ENCODE assay signal across 23 cellular contexts in the genomic region with DNA sequence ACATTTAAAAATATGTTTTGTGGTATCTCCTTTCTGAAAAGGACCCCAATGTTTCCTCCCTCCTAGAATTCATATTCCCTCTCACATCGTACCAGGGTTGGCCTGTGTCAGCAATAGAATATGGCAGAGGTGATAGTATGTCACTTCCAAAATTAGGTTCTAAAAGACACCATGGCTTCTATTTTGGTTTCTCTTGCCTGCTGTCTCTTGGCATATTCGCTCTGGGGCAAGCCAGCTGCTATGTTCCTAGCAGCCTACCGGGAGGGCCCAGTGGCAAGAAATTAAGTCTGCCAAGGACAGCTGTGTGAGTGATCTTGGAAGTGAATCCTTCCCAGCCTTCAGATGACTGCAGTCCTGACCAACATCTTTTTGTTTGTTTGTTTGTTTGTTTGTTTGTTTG.
DNase-seq lines count a peak whose midpoint lies in the region; FAIRE-seq and TF ChIP-seq lines count a peak whose summit lies in the region.
"Had no signal": no experiment of that assay in that cellular context is flagged by ENCODE, and none has a peak within 500 bp of the region (broad histone marks: within the 10 kb centered on the region; RNA-seq: fewer than 3 reads in every experiment).

No MANE protein-coding gene starts in this region.

- no peak overlapping the region for H2AFZ ChIP-seq in H1 (ENCODE audit: low read length)
- H2AFZ ChIP-seq: GM23248 had no signal

- H2AK5ac ChIP-seq in H1 (ENCODE audit: low read depth, low read length), result no peak overlapping the region

- POLR2A ChIA-PET in H1 (lab: Charles Lee; ENCODE audit: partially characterized antibody), result interaction anchor here (1.0 to 3.6 kb wide), 6 partner anchors 10 to 265 kb away, joined by 3 to 16 read pairs (median 4); partner anchors contain the start of gene LRIG2

- 0 out of 2 replicates have a peak overlapping the region, but pooled peaks have one; percentile 1 for H2BK5ac ChIP-seq in H1 (ENCODE audit: low read depth, low read length)

- H4K20me1 ChIP-seq in H1 (replicated peaks in 1 of 2; ENCODE audit: control insufficient read depth in 1 of 2, insufficient read depth in 2 of 2, low read length in 2 of 2), result no peaks in the 10 kb centered on the region
- H4K20me1 ChIP-seq: BLaER1 treated with 17β-estradiol and CSF1 and Interleukin-3, amounts not matched to agents 10 nM and 100 nM had no signal

- H3K79me1 ChIP-seq in H1 (ENCODE audit: low read depth, low read length), result no peaks in the 10 kb centered on the region

- TF ChIP-seq CTCF in H1 (IDR thresholded peaks at IDR 0.05; ENCODE audit: control extremely low read depth in 1 of 3, insufficient read depth in 1 of 3, low read depth in 1 of 3, low read length in 3 of 3) (no peak), left ventricle myocardium inferior (IDR thresholded peaks at IDR 0.05; ENCODE audit: borderline replicate concordance) (no peak)

- H3K79me2 ChIP-seq in H1 (ENCODE audit: control insufficient read depth in 1 of 2, insufficient read depth in 2 of 2, low read length in 2 of 2), result no peaks in the 10 kb centered on the region

- no peak for TF ChIP-seq RAD21 in H1 (IDR thresholded peaks at IDR 0.05 in 1 of 2, conservative IDR thresholded peaks at IDR 0.05 in 1 of 2; ENCODE audit: low read depth in 2 of 2, low read length in 2 of 2)

- H3K9ac ChIP-seq in H1 (replicated peaks in 1 of 4; ENCODE audit: extremely low read depth in 1 of 4, low read depth in 3 of 4, low read length in 3 of 4), result no peak overlapping the region
- peak overlapping the region in 2 of 3 donors; percentile 40 to 73 for H3K9ac ChIP-seq in skeletal muscle tissue (ENCODE audit: low read depth in 1 of 3, low read length in 3 of 3)
- H3K9ac ChIP-seq: BLaER1 treated with 17β-estradiol and CSF1 and Interleukin-3, amounts not matched to agents 10 nM and 100 nM; GM23248; KMS-11 had no signal

- H3K4ac ChIP-seq in H1 (replicated peaks; ENCODE audit: insufficient read length, low read depth, low read length), result no peak overlapping the region

- no peak overlapping the region for H3K23ac ChIP-seq in H1 (ENCODE audit: insufficient read length)

- H3K27ac ChIP-seq in H1 (ENCODE audit: low read depth, low read length) (no peak overlapping the region; the same call in 1 of the 2 replicates), left ventricle myocardium inferior (replicated peaks) (peak overlapping the region; percentile 57), skeletal muscle tissue (ENCODE audit: low read depth, low read length) (peak overlapping the region; percentile 90)
- H3K27ac ChIP-seq: BLaER1 treated with 17β-estradiol and CSF1 and Interleukin-3, amounts not matched to agents 10 nM and 100 nM; GM23248; HL-60; KMS-11; Peyer's patch; SJSA1 had no signal

- no peak for TF ChIP-seq EP300 in H1 (IDR thresholded peaks at IDR 0.05; ENCODE audit: borderline replicate concordance in 1 of 2, low read depth in 2 of 2, low read length in 2 of 2)

- H2BK120ac ChIP-seq in H1 (replicated peaks; ENCODE audit: low read depth, low read length), result peak overlapping the region; percentile 65

- H3K14ac ChIP-seq in H1 (ENCODE audit: insufficient read length), result no peak overlapping the region

- H3K4me1 ChIP-seq in H1 (replicated peaks in 1 of 4; ENCODE audit: control insufficient read depth in 3 of 4, insufficient read depth in 4 of 4, low read length in 3 of 4), result peaks cover 5 to 13% (median 8%) of the 10 kb centered on the region in 4 experiments; a peak in 6 of 7 replicates
- no peaks in the 10 kb centered on the region for H3K4me1 ChIP-seq in left ventricle myocardium inferior
- H3K4me1 ChIP-seq in skeletal muscle tissue (ENCODE audit: control insufficient read depth in 3 of 3, insufficient read depth in 3 of 3, low read length in 3 of 3), result peaks cover 16 to 19% (median 18%) of the 10 kb centered on the region in 3 donors
- H3K4me1 ChIP-seq: Peyer's patch, SJSA1 had no signal

- CTCF ChIA-PET in H1 (lab: Charles Lee; ENCODE audit: partially characterized antibody), result interaction anchor here (0.8 to 13.9 kb wide), 14 partner anchors 9 to 233 kb away, joined by 3 to 547 read pairs (median 6); partner anchors contain the start of gene PPM1J

- WGBS in H1 (ENCODE audit: extremely low coverage in 1 of 2, insufficient coverage in 1 of 2, insufficient read length in 1 of 2, insufficient replicate concordance in 2 of 2, low coverage in 1 of 2, low lambda C conversion rate in 2 of 2, missing lambda C conversion rate in 1 of 2), 2 experiments, result 84% methylated on average over 3 of the region's 3 CpGs; no CpG with 5 or more reads in 1 of the 2 experiments

- H3K23me2 ChIP-seq in H1 (ENCODE audit: low read depth, low read length), result no peaks in the 10 kb centered on the region

- no peak overlapping the region for H3K18ac ChIP-seq in H1 (ENCODE audit: extremely low read depth, low read length)

- FAIRE-seq in H1 (lab: Jason Lieb, UNC), result no peak
- FAIRE-seq: G401.6, GM12892 had no signal

- peak overlapping the region; percentile 35; the same call in 1 of the 2 replicates for H2BK12ac ChIP-seq in H1 (ENCODE audit: low read depth, low read length)

- no peak overlapping the region for H4K91ac ChIP-seq in H1 (replicated peaks; ENCODE audit: insufficient read length, low read length)

- H4K5ac ChIP-seq in H1 (ENCODE audit: insufficient read length, low read depth, low read length), result no peak overlapping the region

- H2BK20ac ChIP-seq in H1 (ENCODE audit: low read length), result no peak overlapping the region

- no peak overlapping the region for H4K8ac ChIP-seq in H1 (ENCODE audit: extremely low read depth, insufficient read depth, low read length)

- no peaks in the 10 kb centered on the region for H3K36me3 ChIP-seq in H1 (ENCODE audit: control insufficient read depth in 2 of 4, insufficient read depth in 4 of 4, low read length in 3 of 4)
- H3K36me3 ChIP-seq in left ventricle myocardium inferior, result no peaks in the 10 kb centered on the region
- H3K36me3 ChIP-seq in skeletal muscle tissue (ENCODE audit: control insufficient read depth in 3 of 3, insufficient read depth in 3 of 3, low read length in 3 of 3), result no peaks in the 10 kb centered on the region
- H3K36me3 ChIP-seq: BLaER1 treated with 17β-estradiol and CSF1 and Interleukin-3, amounts not matched to agents 10 nM and 100 nM; Peyer's patch; SJSA1 had no signal

- H3K56ac ChIP-seq in H1 (replicated peaks; ENCODE audit: insufficient read length, low read depth, low read length), result no peak overlapping the region

- H3K9me3 ChIP-seq in H1 (ENCODE audit: insufficient read depth in 2 of 2, low read depth in 1 of 2, low read length in 1 of 2) (no peaks in the 10 kb centered on the region), left ventricle myocardium inferior (replicated peaks) (no peaks in the 10 kb centered on the region), skeletal muscle tissue (ENCODE audit: control insufficient read depth in 3 of 3, low read length in 3 of 3) (no peaks in the 10 kb centered on the region)
- H3K9me3 ChIP-seq: BLaER1 treated with 17β-estradiol and CSF1 and Interleukin-3, amounts not matched to agents 10 nM and 100 nM; Peyer's patch; SJSA1 had no signal

- intact Hi-C loops in left ventricle myocardium inferior (cut with micrococcal nuclease), result no loop called here

- no peak overlapping the region for H2BK15ac ChIP-seq in H1 (ENCODE audit: low read length)

- no peak overlapping the region for H3K4me2 ChIP-seq in H1 (ENCODE audit: insufficient read depth in 1 of 2, low read depth in 2 of 2, low read length in 2 of 2)
- H3K4me2 ChIP-seq: BLaER1 treated with 17β-estradiol and CSF1 and Interleukin-3, amounts not matched to agents 10 nM and 100 nM; KMS-11 had no signal

- H3K27me3 ChIP-seq in H1 (replicated peaks in 1 of 4; ENCODE audit: control insufficient read depth in 3 of 4, extremely low read depth in 1 of 4, insufficient read depth in 3 of 4, low read length in 3 of 4) (no peaks in the 10 kb centered on the region), left ventricle myocardium inferior (ENCODE audit: low read depth) (no peaks in the 10 kb centered on the region), skeletal muscle tissue (ENCODE audit: control insufficient read depth in 3 of 3, insufficient read depth in 3 of 3, low read length in 3 of 3) (no peaks in the 10 kb centered on the region)
- H3K27me3 ChIP-seq: BLaER1 treated with 17β-estradiol and CSF1 and Interleukin-3, amounts not matched to agents 10 nM and 100 nM; Peyer's patch; SJSA1 had no signal

- DNase-seq in H1 (ENCODE audit: low read depth in 1 of 2, low spot score in 2 of 2) (no peak), left ventricle myocardium inferior (no peak), myocyte (ENCODE audit: low read depth) (peak; percentile 94), NCI-H2227 treated with DMSO at 0.1 percent for 48 hours (lab: John Stamatoyannopoulos, UW) (no peak), NCI-H187 treated with DMSO at 0.1 percent for 48 hours (lab: John Stamatoyannopoulos, UW) (no peak), A172 (ENCODE audit: low spot score) (no peak)
- DNase-seq: CD4-positive, alpha-beta memory T cell; GM23248; HCEC 1CT; IMR-90; NCI-H1092 treated with DMSO at 0.1 percent for 48 hours; NCI-H1436 treated with DMSO at 0.1 percent for 48 hours; NCI-H2029; NCI-H345; NCI-H526; Peyer's patch had no signal

- H3K4me3 ChIP-seq in H1 (ENCODE audit: extremely low read depth in 1 of 4, insufficient read depth in 2 of 4, low read depth in 3 of 4, low read length in 4 of 4), result no peak overlapping the region
- H3K4me3 ChIP-seq in left ventricle myocardium inferior, result no peak overlapping the region
- peak overlapping the region in 2 of 3 donors; percentile 33 to 35 for H3K4me3 ChIP-seq in skeletal muscle tissue (ENCODE audit: low read length in 3 of 3)
- H3K4me3 ChIP-seq: BLaER1 treated with 17β-estradiol and CSF1 and Interleukin-3, amounts not matched to agents 10 nM and 100 nM; GM23248; Peyer's patch; SJSA1 had no signal

- no peak for TF ChIP-seq POLR2A in H1 (IDR thresholded peaks at IDR 0.05; ENCODE audit: control extremely low read depth in 1 of 2, low read depth in 2 of 2, low read length in 2 of 2)

TF ChIP-seq in H1, 55 proteins besides CTCF, POLR2A, EP300 and RAD21:
- TF ChIP-seq TAF7 (optimal IDR thresholded peaks at IDR 0.05; ENCODE audit: borderline replicate concordance, low read depth, low read length), result no peak

Comparison
In these comparisons a context has a peak if more than half of its experiments do, and no peak if none do; other contexts are left out.
1. H3K4me3 ChIP-seq: peak in skeletal muscle tissue (2 of 3); none in H1 (0 of 4) and left ventricle myocardium inferior (single experiment).
2. H3K9ac ChIP-seq: peak in skeletal muscle tissue (2 of 3); none in H1 (0 of 4).